In the genomic region with DNA sequence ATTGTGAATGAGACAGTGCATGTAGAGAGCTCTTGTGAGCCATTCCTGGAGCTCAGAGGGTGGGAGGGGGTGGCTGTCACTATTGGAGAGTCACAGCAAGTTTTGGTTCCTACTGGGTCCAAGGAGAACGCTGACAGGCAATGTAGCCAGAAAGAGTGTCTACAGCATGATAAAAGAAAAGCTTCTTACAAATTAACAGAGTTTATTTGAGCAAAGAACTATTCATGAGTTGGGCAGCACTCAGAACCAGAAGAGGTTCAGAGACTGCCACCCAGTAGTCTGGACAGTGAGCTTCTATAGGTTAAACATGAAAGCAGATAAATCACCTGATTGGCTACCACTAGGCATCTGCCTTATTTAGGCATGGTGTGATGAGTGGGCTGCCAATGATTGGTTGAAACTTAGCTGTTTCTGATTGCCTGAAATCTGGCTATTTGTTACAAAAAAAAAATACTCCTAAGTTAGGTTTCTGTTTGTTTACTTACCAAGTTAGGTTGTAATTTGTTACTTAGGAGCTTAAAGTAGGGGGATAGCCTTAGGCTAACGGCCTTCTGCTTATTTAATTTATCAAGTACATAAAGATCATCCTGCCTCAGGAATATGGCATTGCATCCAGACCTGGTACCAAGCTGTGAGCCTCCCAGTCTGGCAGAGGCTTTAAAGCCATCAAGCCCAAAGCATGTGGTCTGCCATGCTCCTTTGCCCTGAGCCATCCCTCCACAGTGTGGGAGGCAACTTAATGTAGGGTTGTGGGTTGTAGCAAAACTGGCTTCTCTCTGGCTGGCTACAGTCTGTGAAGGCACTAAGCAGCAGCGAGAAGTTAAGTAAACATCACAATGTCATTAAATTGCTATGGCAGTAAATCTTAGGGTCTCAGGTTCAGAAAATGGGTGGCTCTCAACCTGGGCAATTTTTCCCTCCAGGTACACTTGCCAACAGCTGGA, we compare ENCODE assay signal across 28 cellular contexts.
DNase-seq lines count a peak whose midpoint lies in the region; ATAC-seq, FAIRE-seq and TF ChIP-seq lines count a peak whose summit lies in the region.
"Had no signal": no experiment of that assay in that cellular context is flagged by ENCODE, and none has a peak within 500 bp of the region (broad histone marks: within the 10 kb centered on the region; RNA-seq: fewer than 3 reads in every experiment).

No MANE protein-coding gene starts in this region.

- H4K20me1 ChIP-seq in HepG2 (ENCODE audit: insufficient read depth, low read length): no peaks in the 10 kb centered on the region
- H4K20me1 ChIP-seq: BLaER1 treated with 17β-estradiol and CSF1 and Interleukin-3, amounts not matched to agents 10 nM and 100 nM had no signal

- no peak overlapping the region for H3K4me3 ChIP-seq in HepG2 (replicated peaks in 1 of 3; ENCODE audit: insufficient read depth in 1 of 3, low read depth in 2 of 3, low read length in 3 of 3)
- H3K4me3 ChIP-seq in right lobe of liver: no peak overlapping the region
- H3K4me3 ChIP-seq: A549; BLaER1 treated with 17β-estradiol and CSF1 and Interleukin-3, amounts not matched to agents 10 nM and 100 nM; GM12878; GM23248 had no signal

- TF ChIP-seq RAD21 in HepG2 (CRISPR knock-in tag; IDR thresholded peaks at IDR 0.05): no peak

- H3K4me1 Mint-ChIP-seq in nephron progenitor cell: peaks cover 26% of the 10 kb centered on the region
- no peaks in the 10 kb centered on the region for H3K4me1 Mint-ChIP-seq in stimulated activated effector memory CD8-positive, alpha-beta T cell treated with anti-CD3 and anti-CD28 coated beads, Interleukin-12 subunit alpha, Interleukin-12 subunit beta, amount 100 ng/mL, for 72 hours
- H3K4me1 Mint-ChIP-seq: CD14-positive monocyte; CD8-positive, alpha-beta memory T cell had no signal

- FAIRE-seq in HepG2 (lab: Jason Lieb, UNC): no peak
- FAIRE-seq: A549, D721Med, GM12878, GM19239, H1 had no signal

- H3K79me2 ChIP-seq in HepG2 (ENCODE audit: insufficient read depth, low read length): no peaks in the 10 kb centered on the region

- TF ChIP-seq EP300 in HepG2 (IDR thresholded peaks at IDR 0.05; ENCODE audit: low read depth in 2 of 2, low read length in 2 of 2): no peak
- no peak for TF ChIP-seq EP300 in HepG2 (CRISPR knock-in tag; IDR thresholded peaks at IDR 0.05; ENCODE audit: borderline replicate concordance)

- POLR2A ChIA-PET in HepG2 (lab: Yijun Ruan, JAX): interaction anchor here (1.1 kb wide), 1 partner anchor 18 kb away, joined by 3 read pairs; no protein-coding TSS in a partner anchor

- in situ Hi-C loops in HepG2 (cut with HindIII; ENCODE audit: extremely low pct_ligation_motif_present, low pct_unique_long_range_greater_than_20kb): no loop called here

- H3K27ac ChIP-seq in HepG2 (ENCODE audit: extremely low read length, insufficient read depth, low read length): no peak overlapping the region
- H3K27ac ChIP-seq in right lobe of liver: no peak overlapping the region
- H3K27ac ChIP-seq: A549; BLaER1 treated with 17β-estradiol and CSF1 and Interleukin-3, amounts not matched to agents 10 nM and 100 nM; GM23248 had no signal

- no peak overlapping the region for H3K9ac ChIP-seq in HepG2 (ENCODE audit: insufficient read depth, low read depth, low read length)
- H3K9ac ChIP-seq: BLaER1 treated with 17β-estradiol and CSF1 and Interleukin-3, amounts not matched to agents 10 nM and 100 nM; GM23248 had no signal

- intact Hi-C loops in HepG2 (cut with micrococcal nuclease; ENCODE audit: unreplicated experiment) (loop anchor here (5.0 kb wide), 1 partner anchor 53 kb away; no protein-coding TSS in a partner anchor), right lobe of liver (cut with DNase I) (no loop called here)

- no peak overlapping the region for H3K4me2 ChIP-seq in HepG2 (ENCODE audit: low read depth, low read length)
- H3K4me2 ChIP-seq: A549; BLaER1 treated with 17β-estradiol and CSF1 and Interleukin-3, amounts not matched to agents 10 nM and 100 nM had no signal

- TF ChIP-seq POLR2A in HepG2 (IDR thresholded peaks at IDR 0.05; ENCODE audit: insufficient read depth in 1 of 2, low read depth in 2 of 2, low read length in 2 of 2): no peak
- TF ChIP-seq POLR2A in right lobe of liver (IDR thresholded peaks at IDR 0.05): no peak

- H3K36me3 Mint-ChIP-seq in nephron progenitor cell (ENCODE audit: low read depth): no peaks in the 10 kb centered on the region
- H3K36me3 Mint-ChIP-seq in stimulated activated effector memory CD8-positive, alpha-beta T cell treated with anti-CD3 and anti-CD28 coated beads, Interleukin-12 subunit alpha, Interleukin-12 subunit beta, amount 100 ng/mL, for 72 hours: no peaks in the 10 kb centered on the region
- H3K36me3 Mint-ChIP-seq: CD14-positive monocyte had no signal

- ATAC-seq in HepG2 (no peak), right lobe of liver (no peak)
- no peak for ATAC-seq in stimulated activated effector memory CD8-positive, alpha-beta T cell treated with anti-CD3 and anti-CD28 coated beads, Interleukin-12 subunit alpha, Interleukin-12 subunit beta, amount 100 ng/mL, for 72 hours
- ATAC-seq: A549, GM12878 had no signal

- H3K27me3 ChIP-seq in HepG2 (ENCODE audit: control insufficient read depth in 1 of 2, insufficient read depth in 2 of 2, low read length in 2 of 2) (no peaks in the 10 kb centered on the region), right lobe of liver (no peaks in the 10 kb centered on the region)
- H3K27me3 ChIP-seq: BE2C; BLaER1 treated with 17β-estradiol and CSF1 and Interleukin-3, amounts not matched to agents 10 nM and 100 nM had no signal

- 16% methylated on average over 3 of the region's 3 CpGs for WGBS in HepG2 (ENCODE audit: low lambda C conversion rate)
- WGBS in right lobe of liver (ENCODE audit: insufficient coverage, low coverage, low lambda C conversion rate, missing lambda C conversion rate): 59% methylated on average over 3 of the region's 3 CpGs

- no peak overlapping the region for H2AFZ ChIP-seq in HepG2 (ENCODE audit: low read length)
- H2AFZ ChIP-seq: GM23248 had no signal

- no TSS peak for BruUV-seq in HepG2 (replicated peaks; lab: Mats Ljungman, UMichigan)

- H3K36me3 ChIP-seq in HepG2 (replicated peaks in 1 of 2; ENCODE audit: control insufficient read depth in 1 of 2, insufficient read depth in 2 of 2, low read length in 2 of 2) (no peaks in the 10 kb centered on the region), right lobe of liver (no peaks in the 10 kb centered on the region)
- H3K36me3 ChIP-seq: BE2C; BLaER1 treated with 17β-estradiol and CSF1 and Interleukin-3, amounts not matched to agents 10 nM and 100 nM had no signal

- peaks cover 15% of the 10 kb centered on the region for H3K27me3 Mint-ChIP-seq in nephron progenitor cell (ENCODE audit: low read depth, poor library complexity)

- H3K4me3 Mint-ChIP-seq in nephron progenitor cell: no peak overlapping the region
- H3K4me3 Mint-ChIP-seq in stimulated activated effector memory CD8-positive, alpha-beta T cell treated with anti-CD3 and anti-CD28 coated beads, Interleukin-12 subunit alpha, Interleukin-12 subunit beta, amount 100 ng/mL, for 72 hours: no peak overlapping the region
- H3K4me3 Mint-ChIP-seq: CD14-positive monocyte; CD4-positive, alpha-beta T cell; CD8-positive, alpha-beta memory T cell; HFFc6 had no signal

- CTCF ChIA-PET in HepG2 (lab: Yijun Ruan, JAX; ENCODE audit: low intra/inter-chr PET ratio, low total read pairs): no interaction called here

- peaks cover 17% of the 10 kb centered on the region for H3K9me3 Mint-ChIP-seq in nephron progenitor cell
- H3K9me3 Mint-ChIP-seq in stimulated activated effector memory CD8-positive, alpha-beta T cell treated with anti-CD3 and anti-CD28 coated beads, Interleukin-12 subunit alpha, Interleukin-12 subunit beta, amount 100 ng/mL, for 72 hours: no peaks in the 10 kb centered on the region

- no peak for DNase-seq in HepG2 (ENCODE audit: low spot score)
- no peak for DNase-seq in right lobe of liver
- peak; percentile 14 for DNase-seq in NAMALWA (ENCODE audit: low spot score)
- DNase-seq in nephron progenitor cell: no peak
- no peak for DNase-seq in stimulated activated effector memory CD8-positive, alpha-beta T cell treated with anti-CD3 and anti-CD28 coated beads, Interleukin-12 subunit alpha, Interleukin-12 subunit beta, amount 100 ng/mL, for 72 hours (ENCODE audit: low spot score in 2 of 2)
- no peak for DNase-seq in NCI-H526 (lab: John Stamatoyannopoulos, UW)
- DNase-seq in T-helper 2 cell: no peak
- DNase-seq: 8988T; ACHN; AML-193; BE2C; CD4-positive, alpha-beta T cell; CD8-positive, alpha-beta memory T cell; DMS 273 treated with DMSO at 0.1 percent for 48 hours; DMS79; EL; GDM1; GM23248; H7; HCEC 1CT; HFFc6 had no signal

- H3K4me1 ChIP-seq in HepG2 (ENCODE audit: insufficient read depth, low read length) (peaks cover 44% of the 10 kb centered on the region), right lobe of liver (no peaks in the 10 kb centered on the region)
- H3K4me1 ChIP-seq: A549, BE2C had no signal

- H3K9me3 ChIP-seq in HepG2 (ENCODE audit: low read length) (peaks cover 8% of the 10 kb centered on the region), right lobe of liver (no peaks in the 10 kb centered on the region)

- H3K27ac Mint-ChIP-seq in nephron progenitor cell: peak overlapping the region; percentile 84
- H3K27ac Mint-ChIP-seq in stimulated activated effector memory CD8-positive, alpha-beta T cell treated with anti-CD3 and anti-CD28 coated beads, Interleukin-12 subunit alpha, Interleukin-12 subunit beta, amount 100 ng/mL, for 72 hours: no peak overlapping the region
- H3K27ac Mint-ChIP-seq: CD4-positive, alpha-beta T cell; CD8-positive, alpha-beta memory T cell; HFFc6 had no signal

- TF ChIP-seq CTCF in HepG2 (CRISPR knock-in tag; IDR thresholded peaks at IDR 0.05): no peak
- TF ChIP-seq CTCF in right lobe of liver (IDR thresholded peaks at IDR 0.05): no peak
- no peak for TF ChIP-seq CTCF in nephron progenitor cell (IDR thresholded peaks at IDR 0.05)

TF ChIP-seq in HepG2, 621 proteins besides CTCF, POLR2A, EP300 and RAD21 (continues in another document):
- TF ChIP-seq ZNF326 (CRISPR knock-in tag; IDR thresholded peaks at IDR 0.05; ENCODE audit: borderline replicate concordance) (no peak), ZBTB38 (CRISPR knock-in tag; IDR thresholded peaks at IDR 0.05) (no peak), ZNF670 (CRISPR knock-in tag; IDR thresholded peaks at IDR 0.05; ENCODE audit: borderline replicate concordance) (no peak)
